In genomic region chr22:29269230-29269604, GRCh38 we compare ENCODE assay signal across 8 cellular contexts. TPM values are rescaled to one million over a fixed set of nuclear protein-coding genes. Genes with fewer than 3 reads are reported as not detected.
DNase-seq lines count a peak whose midpoint lies in the region; ATAC-seq and TF ChIP-seq lines count a peak whose summit lies in the region.

No MANE protein-coding gene starts in this region.

- peaks cover 68% of the 10 kb centered on the region for H3K36me3 ChIP-seq in A673 (ENCODE audit: insufficient read depth, low read length, poor library complexity, severe bottlenecking)

- intact Hi-C loops in A673 (cut with micrococcal nuclease; ENCODE audit: unreplicated experiment) (no loop called here), MCF 10A (cut with micrococcal nuclease) (no loop called here)

- POLR2A ChIA-PET in A673 (lab: Charles Lee; ENCODE audit: low non-redundant PET): no interaction called here
- POLR2A ChIA-PET in MCF 10A (lab: Yijun Ruan, JAX): interaction anchor here (1.2 to 1.4 kb wide), 2 partner anchors 15 to 37 kb away, joined by 3 to 7 read pairs; partner anchors contain the start of gene GAS2L1

- H3K9me3 ChIP-seq in A673 (ENCODE audit: low read depth, low read length, poor library complexity, severe bottlenecking): no peaks in the 10 kb centered on the region

- CTCF ChIA-PET in A673 (lab: Charles Lee): no interaction called here
- CTCF ChIA-PET in MCF 10A (lab: Yijun Ruan, JAX): no interaction called here

- ATAC-seq in GM18867 (IDR thresholded peaks at IDR 0.05; ENCODE audit: unreplicated experiment): no peak

- H3K27ac Mint-ChIP-seq in HFFc6: peak overlapping the region; percentile 99
- peak overlapping the region; percentile 99 for H3K27ac Mint-ChIP-seq in MCF 10A (ENCODE audit: low read depth, unreplicated experiment)
- H3K27ac Mint-ChIP-seq in mesothelial cell of epicardium: peak overlapping the region; percentile 96

- H3K4me3 Mint-ChIP-seq in HFFc6 (peak overlapping the region; percentile 95), MCF 10A (ENCODE audit: unreplicated experiment) (peak overlapping the region; percentile 88), mesothelial cell of epicardium (peak overlapping the region; percentile 92)

- H3K27me3 Mint-ChIP-seq in HFFc6 (ENCODE audit: insufficient read depth): peaks cover 4% of the 10 kb centered on the region
- no peaks in the 10 kb centered on the region for H3K27me3 Mint-ChIP-seq in MCF 10A (ENCODE audit: insufficient read depth, unreplicated experiment)
- no peaks in the 10 kb centered on the region for H3K27me3 Mint-ChIP-seq in mesothelial cell of epicardium (ENCODE audit: low read depth)

- BruUV-seq in A673 (replicated peaks; lab: Mats Ljungman, UMichigan): no TSS peak
- BruUV-seq in MCF 10A (replicated peaks; lab: Mats Ljungman, UMichigan): TSS peak; percentile 29

- H3K27ac ChIP-seq in A673 (ENCODE audit: low read depth, low read length, poor library complexity, severe bottlenecking): peak overlapping the region; percentile 100

- H3K27me3 ChIP-seq in A673 (replicated peaks; ENCODE audit: insufficient read depth, low read depth, low read length, poor library complexity): no peaks in the 10 kb centered on the region

- no peak for DNase-seq in A673 (ENCODE audit: low spot score)
- no peak for DNase-seq in HFFc6
- no peak for DNase-seq in MCF 10A (ENCODE audit: unreplicated experiment)
- DNase-seq in mesothelial cell of epicardium (ENCODE audit: low spot score in 2 of 2, unreplicated experiment in 2 of 2): no peak
- no peak for DNase-seq in stimulated activated CD4-positive, alpha-beta T cell treated with anti-CD3 and anti-CD28 coated beads, Interleukin-4, amount 100 ng/mL, for 1 hour
- DNase-seq in NCI-H2081 (lab: John Stamatoyannopoulos, UW): no peak
- no peak for DNase-seq in GM03348 (ENCODE audit: low spot score)

- H3K4me1 ChIP-seq in A673 (ENCODE audit: insufficient read depth, low read length, poor library complexity, severe bottlenecking): peaks cover 44% of the 10 kb centered on the region

- H3K36me3 Mint-ChIP-seq in HFFc6 (ENCODE audit: low read depth) (peaks cover 61% of the 10 kb centered on the region), MCF 10A (ENCODE audit: insufficient read depth, unreplicated experiment) (peaks cover 65% of the 10 kb centered on the region), mesothelial cell of epicardium (peaks cover 12% of the 10 kb centered on the region)

- no peak for TF ChIP-seq CTCF in A673 (conservative IDR thresholded peaks at IDR 0.05; ENCODE audit: low read depth, low read length)
- TF ChIP-seq CTCF in HFFc6 (IDR thresholded peaks at IDR 0.05): no peak
- no peak for TF ChIP-seq CTCF in MCF 10A (IDR thresholded peaks at IDR 0.05; ENCODE audit: unreplicated experiment)
- TF ChIP-seq CTCF in mesothelial cell of epicardium (IDR thresholded peaks at IDR 0.05; ENCODE audit: unreplicated experiment): no peak

- H3K4me1 Mint-ChIP-seq in HFFc6 (ENCODE audit: low read depth) (peaks cover 64% of the 10 kb centered on the region), MCF 10A (ENCODE audit: insufficient read depth, unreplicated experiment) (peaks cover 39% of the 10 kb centered on the region), mesothelial cell of epicardium (peaks cover 53% of the 10 kb centered on the region)

- H3K9me3 Mint-ChIP-seq in HFFc6 (no peaks in the 10 kb centered on the region), MCF 10A (ENCODE audit: unreplicated experiment) (no peaks in the 10 kb centered on the region), mesothelial cell of epicardium (no peaks in the 10 kb centered on the region)

- H3K4me3 ChIP-seq in A673 (ENCODE audit: low read depth, low read length, poor library complexity, severe bottlenecking): peak overlapping the region; percentile 81

RNA-seq across cellular contexts. Expression of gene EWSR1, which starts 1.1 kb away (rescaled TPM):
- 348 and 358 TPM in 2 replicates for total RNA-seq in A673 (2021)
- 100 to 1,000 TPM; 200 to 291 (median 270) TPM for total RNA-seq in HFFc6 (2021; fragmentation: NEBNext Ultra II Directional; extraction: Animal tissue kit (Norgen Biotek cat#: 25700))
- total RNA-seq in MCF 10A (2022): 403 and 486 TPM in 2 replicates
- total RNA-seq in mesothelial cell of epicardium: 364 to 381 TPM (median 379 TPM) in 3 replicates

RNA-seq across cellular contexts. Expression of gene RHBDD3, which starts 1.4 kb away (rescaled TPM):
- 77.7 and 84.0 TPM in 2 replicates for total RNA-seq in A673 (2021)
- total RNA-seq in HFFc6 (2021; fragmentation: NEBNext Ultra II Directional; extraction: Animal tissue kit (Norgen Biotek cat#: 25700)): 10 to 100 TPM; 19.4 to 24.0 (median 21.0) TPM
- total RNA-seq in MCF 10A (2022): 32.5 and 48.0 TPM in 2 replicates
- 55.9 to 59.6 TPM (median 58.0 TPM) in 3 replicates for total RNA-seq in mesothelial cell of epicardium

RNA-seq across cellular contexts. Expression of gene GAS2L1, which starts 37.2 kb away (rescaled TPM):
- total RNA-seq in A673 (2021) (22.7 TPM in 2 replicates), MCF 10A (2022) (15.3 and 17.2 TPM in 2 replicates), mesothelial cell of epicardium (13.4 to 14.6 TPM (median 13.6 TPM) in 3 replicates)
- total RNA-seq in HFFc6 (2021; fragmentation: NEBNext Ultra II Directional; extraction: Animal tissue kit (Norgen Biotek cat#: 25700)): 10 to 100 TPM; 40.5 to 48.8 (median 43.3) TPM

RNA-seq across cellular contexts. Expression of gene RASL10A, which starts 46.3 kb away (rescaled TPM):
- total RNA-seq in A673 (2021): 0.68 TPM in 1 of 2 replicates, not detected in the other
- under 1 TPM in 2 of 6 experiments, not detected in 4; 0.24 to 0.28 TPM for total RNA-seq in HFFc6 (2021; fragmentation: NEBNext Ultra II Directional; extraction: Animal tissue kit (Norgen Biotek cat#: 25700))
- total RNA-seq in MCF 10A (2022): 0.52 and 0.82 TPM in 2 replicates
- total RNA-seq in mesothelial cell of epicardium: 2.5 to 3.8 TPM (median 3.1 TPM) in 3 replicates
